Comparison of ENCODE assay signal across 12 cellular contexts in genomic region chr15:70636540-70637165, GRCh38.
DNase-seq lines count a peak whose midpoint lies in the region; ATAC-seq and TF ChIP-seq lines count a peak whose summit lies in the region.
"Had no signal": no experiment of that assay in that cellular context is flagged by ENCODE, and none has a peak within 500 bp of the region (broad histone marks: within the 10 kb centered on the region; RNA-seq: fewer than 3 reads in every experiment).

No MANE protein-coding gene starts in this region.

- peaks cover 13% of the 10 kb centered on the region for H3K27me3 ChIP-seq in WERI-Rb-1 (ENCODE audit: insufficient read depth, low read depth, severe bottlenecking)

- no peak overlapping the region for H3K4me3 Mint-ChIP-seq in glutamatergic neuron (ENCODE audit: unreplicated experiment)
- H3K4me3 Mint-ChIP-seq: stimulated activated naive CD8-positive, alpha-beta T cell treated with anti-CD3 and anti-CD28 coated beads, Interleukin-15, Interleukin-2, amounts not matched to agents 100 ng/mL and 50 ng/mL, for 24 hours had no signal

- no peak for ATAC-seq in GM21529 (IDR thresholded peaks at IDR 0.05; ENCODE audit: unreplicated experiment)
- ATAC-seq in GM18870 (IDR thresholded peaks at IDR 0.05; ENCODE audit: unreplicated experiment): no peak
- no peak for ATAC-seq in GM18907 (IDR thresholded peaks at IDR 0.05; ENCODE audit: unreplicated experiment)

- H3K27ac ChIP-seq in WERI-Rb-1: no peak overlapping the region
- H3K27ac ChIP-seq: epithelial cell of prostate, parathyroid adenoma had no signal

- no peaks in the 10 kb centered on the region for H3K36me3 Mint-ChIP-seq in glutamatergic neuron (ENCODE audit: unreplicated experiment)

- no peaks in the 10 kb centered on the region for H3K27me3 Mint-ChIP-seq in glutamatergic neuron (ENCODE audit: unreplicated experiment)

- no peak overlapping the region for H3K4me3 ChIP-seq in WERI-Rb-1 (ENCODE audit: low read depth, low read length)

- H3K4me1 Mint-ChIP-seq in glutamatergic neuron (ENCODE audit: low read depth, unreplicated experiment): peaks cover 3% of the 10 kb centered on the region

- no peaks in the 10 kb centered on the region for H3K36me3 ChIP-seq in WERI-Rb-1

- no peaks in the 10 kb centered on the region for H3K9me3 ChIP-seq in WERI-Rb-1 (ENCODE audit: severe bottlenecking)

- TF ChIP-seq CTCF in WERI-Rb-1 (IDR thresholded peaks at IDR 0.05; ENCODE audit: low read depth, low read length): peak; percentile 43; the same call in 1 of the 2 replicates
- TF ChIP-seq CTCF in glutamatergic neuron (IDR thresholded peaks at IDR 0.05; ENCODE audit: partially characterized antibody, unreplicated experiment): no peak

- DNase-seq in Ammon's horn (ENCODE audit: low spot score) (peak; percentile 53), HT1080 (ENCODE audit: low read depth) (peak; percentile 13), WERI-Rb-1 (no peak), medulla oblongata (ENCODE audit: extremely low spot score) (peak; percentile 53), glutamatergic neuron (no peak)
- DNase-seq: activated CD8-positive, alpha-beta memory T cell treated with anti-CD3 and anti-CD28 coated beads for 24 hours had no signal

- no peaks in the 10 kb centered on the region for H3K9me3 Mint-ChIP-seq in glutamatergic neuron (ENCODE audit: unreplicated experiment)
- H3K9me3 Mint-ChIP-seq: stimulated activated naive CD8-positive, alpha-beta T cell treated with anti-CD3 and anti-CD28 coated beads, Interleukin-15, Interleukin-2, amounts not matched to agents 100 ng/mL and 50 ng/mL, for 24 hours had no signal

- H3K27ac Mint-ChIP-seq in glutamatergic neuron (ENCODE audit: unreplicated experiment): no peak overlapping the region
- H3K27ac Mint-ChIP-seq: stimulated activated naive CD8-positive, alpha-beta T cell treated with anti-CD3 and anti-CD28 coated beads, Interleukin-15, Interleukin-2, amounts not matched to agents 100 ng/mL and 50 ng/mL, for 24 hours had no signal

Comparison
In these comparisons a context has a peak if more than half of its experiments do, and no peak if none do; other contexts are left out.
1. DNase-seq: peak in Ammon's horn (single experiment), HT1080 (single experiment) and medulla oblongata (single experiment); none in WERI-Rb-1 (single experiment) and glutamatergic neuron (single experiment).